9 cellular contexts compared by ENCODE assay signal in genomic region chr13:51286135-51287002, GRCh38. TPM values are rescaled to one million over a fixed set of nuclear protein-coding genes. Genes with fewer than 3 reads are reported as not detected.
A peak's percentile ranks its signal among the peaks of the same experiment; 100 is the strongest.
DNase-seq lines count a peak whose midpoint lies in the region; ATAC-seq, FAIRE-seq and TF ChIP-seq lines count a peak whose summit lies in the region.
"Had no signal": no experiment of that assay in that cellular context is flagged by ENCODE, and none has a peak within 500 bp of the region (broad histone marks: within the 10 kb centered on the region; RNA-seq: fewer than 3 reads in every experiment).

No MANE protein-coding gene starts in this region.

- H3K4me3 ChIP-seq in bronchial epithelial cell (ENCODE audit: low read depth, low read length): no peak overlapping the region
- H3K4me3 ChIP-seq in kidney epithelial cell (ENCODE audit: low read depth, low read length): no peak overlapping the region

- peak; percentile 95 for TF ChIP-seq CTCF in HFFc6 (IDR thresholded peaks at IDR 0.05)
- TF ChIP-seq CTCF in bronchial epithelial cell (IDR thresholded peaks at IDR 0.05; ENCODE audit: insufficient read depth, low read length, severe bottlenecking): peak; percentile 95
- peak; percentile 96 for TF ChIP-seq CTCF in kidney epithelial cell (IDR thresholded peaks at IDR 0.05; ENCODE audit: insufficient read depth, low read length, poor library complexity, severe bottlenecking)

- H3K36me3 Mint-ChIP-seq in HFFc6 (ENCODE audit: low read depth): no peaks in the 10 kb centered on the region; the same call in 1 of the 2 replicates

- H3K4me3 Mint-ChIP-seq in HFFc6: no peak overlapping the region

- H3K4me1 Mint-ChIP-seq in HFFc6 (ENCODE audit: low read depth): peaks cover 4% of the 10 kb centered on the region

- H3K27me3 ChIP-seq in bronchial epithelial cell (ENCODE audit: control insufficient read depth, insufficient read depth, low read length) (no peaks in the 10 kb centered on the region), kidney epithelial cell (ENCODE audit: control insufficient read depth, insufficient read depth, low read length) (no peaks in the 10 kb centered on the region)

- DNase-seq in ELF-1 (ENCODE audit: low read depth, low spot score) (peak; percentile 87), HFFc6 (peak; percentile 52), NCI-H2171 treated with DMSO at 0.1 percent for 48 hours (lab: John Stamatoyannopoulos, UW) (peak; percentile 70), bronchial epithelial cell (ENCODE audit: low read depth) (peak; percentile 50), kidney epithelial cell (ENCODE audit: low read depth) (peak; percentile 26)
- peak; percentile 30 for DNase-seq in activated CD4-positive, CD25-positive, alpha-beta regulatory T cell treated with anti-CD3 and anti-CD28 coated beads, Interleukin-2, amount 50 U/mL, for 16 hours (ENCODE audit: low read depth, low spot score)
- DNase-seq in stimulated activated CD4-positive, alpha-beta T cell treated with anti-CD3 and anti-CD28 coated beads, Interleukin-1b, Interleukin-23, amount 100 ng/mL, for 48 hours: peak; percentile 73

- FAIRE-seq in bronchial epithelial cell (lab: Jason Lieb, UNC): no peak
- FAIRE-seq: endometrium had no signal

- no peak overlapping the region for H3K27ac Mint-ChIP-seq in HFFc6

- peaks cover 5% of the 10 kb centered on the region for H3K27me3 Mint-ChIP-seq in HFFc6 (ENCODE audit: insufficient read depth)

- no peak for ATAC-seq in HG03139 (IDR thresholded peaks at IDR 0.05; ENCODE audit: unreplicated experiment)

- no peaks in the 10 kb centered on the region for H3K9me3 Mint-ChIP-seq in HFFc6

- H3K36me3 ChIP-seq in bronchial epithelial cell (ENCODE audit: control insufficient read depth, insufficient read depth, low read length) (no peaks in the 10 kb centered on the region), kidney epithelial cell (ENCODE audit: control insufficient read depth, insufficient read depth, low read length) (no peaks in the 10 kb centered on the region)

RNA-seq across cellular contexts. Expression of gene SERPINE3, which starts 53.1 kb away (rescaled TPM):
- not detected for total RNA-seq in HFFc6 (2021; fragmentation: NEBNext Ultra II Directional; extraction: Animal tissue kit (Norgen Biotek cat#: 25700))
- total RNA-seq in bronchial epithelial cell (not detected in 2 replicates), kidney epithelial cell (not detected in 2 replicates)

Comparison
In these comparisons a context has a peak if more than half of its experiments do, and no peak if none do; other contexts are left out.
1. DNase-seq: peak in every context shown above with its lines; median percentile 87 in ELF-1; 73 in stimulated activated CD4-positive, alpha-beta T cell treated with anti-CD3 and anti-CD28 coated beads, Interleukin-1b, Interleukin-23, amount 100 ng/mL, for 48 hours; 70 in NCI-H2171 treated with DMSO at 0.1 percent for 48 hours; 52 in HFFc6; 50 in bronchial epithelial cell; 30 in activated CD4-positive, CD25-positive, alpha-beta regulatory T cell treated with anti-CD3 and anti-CD28 coated beads, Interleukin-2, amount 50 U/mL, for 16 hours; 26 in kidney epithelial cell.